ENCODE assay signal across 7 cellular contexts in genomic region chr16:81715358-81716196, GRCh38.
DNase-seq lines count a peak whose midpoint lies in the region; ATAC-seq, FAIRE-seq and TF ChIP-seq lines count a peak whose summit lies in the region.

No MANE protein-coding gene starts in this region.

- peak; percentile 56 for ATAC-seq in HG02852 (IDR thresholded peaks at IDR 0.05; ENCODE audit: unreplicated experiment)
- no peak for ATAC-seq in lower lobe of right lung

- intact Hi-C loops in lower lobe of right lung (cut with DNase I), result no loop called here

- no peaks in the 10 kb centered on the region for H3K9me3 ChIP-seq in small intestine (ENCODE audit: control insufficient read depth, low read depth)
- H3K9me3 ChIP-seq in lower lobe of right lung, result no peaks in the 10 kb centered on the region

- FAIRE-seq in GM19239 (lab: Jason Lieb, UNC) (peak; percentile 87), small intestine (lab: Jason Lieb, UNC) (no peak)

- H3K36me3 ChIP-seq in small intestine (ENCODE audit: control insufficient read depth in 2 of 2, insufficient read depth in 2 of 2, low read length in 2 of 2) (peaks cover under 1 to 3% of the 10 kb centered on the region in 2 donors), lower lobe of right lung (no peaks in the 10 kb centered on the region)

- WGBS in small intestine, 3 donors, result 23 to 42% (median 26%) methylated on average over 11 of the region's 11 CpGs

- no peaks in the 10 kb centered on the region for H3K27me3 ChIP-seq in small intestine (ENCODE audit: control insufficient read depth in 2 of 2, insufficient read depth in 2 of 2, low read length in 2 of 2)
- no peaks in the 10 kb centered on the region for H3K27me3 ChIP-seq in lower lobe of right lung (ENCODE audit: low read depth)

- H3K27ac ChIP-seq in small intestine (ENCODE audit: low read depth in 1 of 2, low read length in 1 of 2), result peak overlapping the region in 1 of 2 donors; percentile 87
- no peak overlapping the region for H3K27ac ChIP-seq in lower lobe of right lung

- no peak for TF ChIP-seq CTCF in lower lobe of right lung (IDR thresholded peaks at IDR 0.05)

- H3K4me3 ChIP-seq in small intestine (ENCODE audit: low read depth in 1 of 2, low read length in 2 of 2) (no peak overlapping the region), lower lobe of right lung (no peak overlapping the region)

- H3K4me1 ChIP-seq in small intestine (ENCODE audit: control insufficient read depth in 2 of 2, insufficient read depth in 1 of 2, low read depth in 1 of 2, low read length in 1 of 2), result peaks cover 0 to under 1% of the 10 kb centered on the region in 2 donors
- H3K4me1 ChIP-seq in lower lobe of right lung, result peaks cover 15% of the 10 kb centered on the region

- no peak for DNase-seq in GM19239 (ENCODE audit: insufficient read length, low spot score)
- peak; percentile 31 for DNase-seq in T follicular helper cell (ENCODE audit: low read depth)
- DNase-seq in small intestine, result peak; percentile 56
- no peak for DNase-seq in NCI-H2029 (lab: John Stamatoyannopoulos, UW)
- DNase-seq in lower lobe of right lung, result no peak
- no peak for DNase-seq in EL

Comparison
In these comparisons a context has a peak if more than half of its experiments do, and no peak if none do; other contexts are left out.
1. DNase-seq: peak in T follicular helper cell (single experiment) and small intestine (single experiment); none in GM19239 (single experiment), NCI-H2029 (single experiment), lower lobe of right lung (single experiment) and EL (single experiment).